1 cellular context compared by ENCODE assay signal in the genomic region with DNA sequence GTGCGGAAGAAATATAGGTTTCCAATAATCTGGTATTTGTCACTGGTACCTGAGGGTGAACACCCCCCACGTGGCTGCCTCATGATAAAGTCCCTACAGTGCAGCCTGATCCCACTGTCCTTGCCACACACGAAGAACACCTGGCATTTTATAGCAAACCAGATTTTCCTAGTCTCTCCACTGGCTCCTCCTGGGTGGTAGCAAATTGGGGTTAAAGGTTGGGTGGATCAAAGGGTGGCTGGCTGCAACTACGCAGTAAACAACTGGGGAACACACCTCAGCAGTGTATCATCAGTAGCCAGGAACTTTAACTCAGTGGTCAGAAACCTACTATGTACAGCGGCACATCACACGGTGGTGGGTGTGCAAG.
TF ChIP-seq lines count a peak whose summit lies in the region.

No MANE protein-coding gene starts in this region.

TF ChIP-seq in GM12878, 131 proteins besides CTCF, POLR2A, EP300 and RAD21:
- TF ChIP-seq STAT3 (IDR thresholded peaks at IDR 0.05; ENCODE audit: low read depth, low read length) (no peak), ZBTB40 (IDR thresholded peaks at IDR 0.05; ENCODE audit: borderline replicate concordance) (no peak), USF2 (IDR thresholded peaks at IDR 0.05; ENCODE audit: borderline replicate concordance, low read depth, low read length) (no peak), NFXL1 (IDR thresholded peaks at IDR 0.05; ENCODE audit: borderline replicate concordance) (no peak), IRF4 (IDR thresholded peaks at IDR 0.05; ENCODE audit: low read depth, low read length) (no peak), ATF2 (IDR thresholded peaks at IDR 0.05; ENCODE audit: low read length) (no peak), RELA (IDR thresholded peaks at IDR 0.05; ENCODE audit: borderline replicate concordance, partially characterized antibody) (no peak), MYB (IDR thresholded peaks at IDR 0.05; ENCODE audit: borderline replicate concordance, low read depth, low read length) (no peak), SIX5 (IDR thresholded peaks at IDR 0.05; ENCODE audit: low read depth, low read length, severe bottlenecking) (no peak), PAX8 (IDR thresholded peaks at IDR 0.05) (no peak), SMARCA5 (IDR thresholded peaks at IDR 0.05) (no peak)
- TF ChIP-seq, protein P1, sequence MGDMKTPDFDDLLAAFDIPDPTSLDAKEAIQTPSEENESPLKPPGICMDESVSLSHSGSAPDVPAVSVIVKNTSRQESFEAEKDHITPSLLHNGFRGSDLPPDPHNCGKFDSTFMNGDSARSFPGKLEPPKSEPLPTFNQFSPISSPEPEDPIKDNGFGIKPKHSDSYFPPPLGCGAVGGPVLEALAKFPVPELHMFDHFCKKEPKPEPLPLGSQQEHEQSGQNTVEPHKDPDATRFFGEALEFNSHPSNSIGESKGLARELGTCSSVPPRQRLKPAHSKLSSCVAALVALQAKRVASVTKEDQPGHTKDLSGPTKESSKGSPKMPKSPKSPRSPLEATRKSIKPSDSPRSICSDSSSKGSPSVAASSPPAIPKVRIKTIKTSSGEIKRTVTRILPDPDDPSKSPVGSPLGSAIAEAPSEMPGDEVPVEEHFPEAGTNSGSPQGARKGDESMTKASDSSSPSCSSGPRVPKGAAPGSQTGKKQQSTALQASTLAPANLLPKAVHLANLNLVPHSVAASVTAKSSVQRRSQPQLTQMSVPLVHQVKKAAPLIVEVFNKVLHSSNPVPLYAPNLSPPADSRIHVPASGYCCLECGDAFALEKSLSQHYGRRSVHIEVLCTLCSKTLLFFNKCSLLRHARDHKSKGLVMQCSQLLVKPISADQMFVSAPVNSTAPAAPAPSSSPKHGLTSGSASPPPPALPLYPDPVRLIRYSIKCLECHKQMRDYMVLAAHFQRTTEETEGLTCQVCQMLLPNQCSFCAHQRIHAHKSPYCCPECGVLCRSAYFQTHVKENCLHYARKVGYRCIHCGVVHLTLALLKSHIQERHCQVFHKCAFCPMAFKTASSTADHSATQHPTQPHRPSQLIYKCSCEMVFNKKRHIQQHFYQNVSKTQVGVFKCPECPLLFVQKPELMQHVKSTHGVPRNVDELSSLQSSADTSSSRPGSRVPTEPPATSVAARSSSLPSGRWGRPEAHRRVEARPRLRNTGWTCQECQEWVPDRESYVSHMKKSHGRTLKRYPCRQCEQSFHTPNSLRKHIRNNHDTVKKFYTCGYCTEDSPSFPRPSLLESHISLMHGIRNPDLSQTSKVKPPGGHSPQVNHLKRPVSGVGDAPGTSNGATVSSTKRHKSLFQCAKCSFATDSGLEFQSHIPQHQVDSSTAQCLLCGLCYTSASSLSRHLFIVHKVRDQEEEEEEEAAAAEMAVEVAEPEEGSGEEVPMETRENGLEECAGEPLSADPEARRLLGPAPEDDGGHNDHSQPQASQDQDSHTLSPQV (IDR thresholded peaks at IDR 0.05), result no peak
TF ChIP-seq in GM12878: peak in this region for 0.
